In genomic region chr3:177842743-177843734, GRCh38 we compare ENCODE assay signal across 15 cellular contexts.
"Had no signal": no experiment of that assay in that cellular context is flagged by ENCODE, and none has a peak within 500 bp of the region (broad histone marks: within the 10 kb centered on the region; RNA-seq: fewer than 3 reads in every experiment).

No MANE protein-coding gene starts in this region.

- H3K4me1 Mint-ChIP-seq: activated CD8-positive, alpha-beta memory T cell treated with anti-CD3 and anti-CD28 coated beads, Interleukin-2, amount 10 ng/mL, durations not matched to agents 7 days and 5 days; nephron had no signal

- H3K4me3 Mint-ChIP-seq: activated B cell treated with CpG ODN at 0.5 μM for 24 hours; activated CD8-positive, alpha-beta memory T cell treated with anti-CD3 and anti-CD28 coated beads, Interleukin-2, amount 10 ng/mL, durations not matched to agents 7 days and 5 days; activated T-cell treated with anti-CD3 and anti-CD28 coated beads, Interleukin-2, amount 50 U/mL, for 24 hours; nephron had no signal

- H3K9me3 Mint-ChIP-seq: activated B cell treated with CpG ODN at 0.5 μM for 24 hours; activated T-cell treated with anti-CD3 and anti-CD28 coated beads, Interleukin-2, amount 50 U/mL, for 24 hours; nephron had no signal

- H3K27me3 Mint-ChIP-seq: activated B cell treated with CpG ODN at 0.5 μM for 24 hours; activated CD8-positive, alpha-beta memory T cell treated with anti-CD3 and anti-CD28 coated beads, Interleukin-2, amount 10 ng/mL, durations not matched to agents 7 days and 5 days; activated T-cell treated with anti-CD3 and anti-CD28 coated beads, Interleukin-2, amount 50 U/mL, for 24 hours had no signal

- H3K36me3 Mint-ChIP-seq: activated CD8-positive, alpha-beta memory T cell treated with anti-CD3 and anti-CD28 coated beads, Interleukin-2, amount 10 ng/mL, durations not matched to agents 7 days and 5 days had no signal

- ATAC-seq: activated CD8-positive, alpha-beta memory T cell treated with anti-CD3 and anti-CD28 coated beads, Interleukin-2, amount 10 ng/mL, durations not matched to agents 7 days and 5 days; left ventricle myocardium superior; sciatic nerve had no signal

- H3K27ac Mint-ChIP-seq: activated B cell treated with CpG ODN at 0.5 μM for 24 hours; activated CD8-positive, alpha-beta memory T cell treated with anti-CD3 and anti-CD28 coated beads, Interleukin-2, amount 10 ng/mL, durations not matched to agents 7 days and 5 days; activated T-cell treated with anti-CD3 and anti-CD28 coated beads, Interleukin-2, amount 50 U/mL, for 24 hours; nephron had no signal

- DNase-seq: activated B cell treated with CpG ODN at 0.5 μM for 24 hours; activated CD4-positive, alpha-beta T cell treated with anti-CD3 and anti-CD28 coated beads, Interleukin-2, amount 50 U/mL, for 4 hours; activated CD8-positive, alpha-beta memory T cell treated with anti-CD3 and anti-CD28 coated beads, Interleukin-2, amount 10 ng/mL, durations not matched to agents 7 days and 5 days; activated T-cell treated with anti-CD3 and anti-CD28 coated beads, Interleukin-2, amount 50 U/mL, for 24 hours; foreskin melanocyte; left ventricle myocardium superior; mesendoderm; occipital lobe; spleen; stimulated activated CD4-positive, alpha-beta T cell treated with anti-CD3 and anti-CD28 coated beads, Interleukin-1b, Interleukin-23, amount 100 ng/mL, for 48 hours; stimulated activated naive CD4-positive, alpha-beta T cell; substantia nigra; trophoblast cell had no signal
